Comparison of ENCODE assay signal across 8 cellular contexts in genomic region chr12:68331500-68331868, GRCh38. TPM values are rescaled to one million over a fixed set of nuclear protein-coding genes. Genes with fewer than 3 reads are reported as not detected.
DNase-seq lines count a peak whose midpoint lies in the region; ATAC-seq and TF ChIP-seq lines count a peak whose summit lies in the region.

No MANE protein-coding gene starts in this region.

- H3K9me3 ChIP-seq in heart right ventricle (no peaks in the 10 kb centered on the region), adipocyte (ENCODE audit: control insufficient read depth, low read length) (no peaks in the 10 kb centered on the region), lower lobe of right lung (no peaks in the 10 kb centered on the region), upper lobe of right lung (no peaks in the 10 kb centered on the region)

- H3K9ac ChIP-seq in adipocyte (ENCODE audit: low read length) = peak overlapping the region; percentile 91

- WGBS in heart right ventricle, 2 donors = 28 to 31% methylated on average over 9 of the region's 9 CpGs

- ATAC-seq in heart right ventricle (no peak), lower lobe of right lung (no peak), upper lobe of right lung (no peak), GM18502 (IDR thresholded peaks at IDR 0.05; ENCODE audit: poor library complexity, unreplicated experiment) (no peak)

- H3K4me3 ChIP-seq in heart right ventricle (peak overlapping the region; percentile 69 to 88 (median 76)), adipocyte (ENCODE audit: low read length) (peak overlapping the region; percentile 98), lower lobe of right lung (peak overlapping the region; percentile 94), upper lobe of right lung (peak overlapping the region; percentile 83)

- H3K27me3 ChIP-seq in heart right ventricle (no peaks in the 10 kb centered on the region), adipocyte (replicated peaks; ENCODE audit: control insufficient read depth, insufficient read depth, low read length) (no peaks in the 10 kb centered on the region), lower lobe of right lung (ENCODE audit: low read depth) (no peaks in the 10 kb centered on the region), upper lobe of right lung (no peaks in the 10 kb centered on the region)

- H3K36me3 ChIP-seq in heart right ventricle = peaks cover 0 to 37% (median 0%) of the 10 kb centered on the region in 9 donors
- H3K36me3 ChIP-seq in adipocyte (ENCODE audit: control insufficient read depth, insufficient read depth, low read length, severe bottlenecking) = no peaks in the 10 kb centered on the region
- peaks cover 12% of the 10 kb centered on the region for H3K36me3 ChIP-seq in lower lobe of right lung
- peaks cover 13% of the 10 kb centered on the region for H3K36me3 ChIP-seq in upper lobe of right lung

- intact Hi-C loops in heart right ventricle (cut with DNase I) = loop anchor here in 3 of 10 donors (5.0 to 10.0 kb wide), 3 partner anchors 353 to 473 kb away; partner anchors contain the start of genes NUP107 (in 2 of the 3) and MDM2 (in 1 of the 3)
- intact Hi-C loops in cardiac septum (cut with DNase I) = loop anchor here (5.0 kb wide), 2 partner anchors 281 to 974 kb away; partner anchors contain the start of gene RAP1B
- intact Hi-C loops in lower lobe of right lung (cut with DNase I) = no loop called here
- intact Hi-C loops in upper lobe of right lung (cut with DNase I) = no loop called here

- no peak for DNase-seq in heart right ventricle
- DNase-seq in cardiac septum (ENCODE audit: low spot score) = no peak
- no peak for DNase-seq in adipocyte (ENCODE audit: low read depth)
- no peak for DNase-seq in lower lobe of right lung
- DNase-seq in upper lobe of right lung = no peak
- no peak for DNase-seq in DMS153 (lab: John Stamatoyannopoulos, UW)
- no peak for DNase-seq in dedifferentiated amniotic fluid mesenchymal stem cell (ENCODE audit: extremely low spot score)

- TF ChIP-seq CTCF in heart right ventricle (IDR thresholded peaks at IDR 0.05) (no peak), lower lobe of right lung (IDR thresholded peaks at IDR 0.05) (no peak), upper lobe of right lung (IDR thresholded peaks at IDR 0.05) (no peak)

- H3K27ac ChIP-seq in heart right ventricle (peak overlapping the region in 5 of 10 donors; percentile 54 to 82 (median 79)), lower lobe of right lung (peak overlapping the region; percentile 74), upper lobe of right lung (peak overlapping the region; percentile 43)

- peaks cover 0 to 22% (median 14%) of the 10 kb centered on the region in 9 donors for H3K4me1 ChIP-seq in heart right ventricle
- H3K4me1 ChIP-seq in adipocyte (ENCODE audit: control insufficient read depth, insufficient read depth, low read length) = peaks cover 20% of the 10 kb centered on the region
- H3K4me1 ChIP-seq in lower lobe of right lung = peaks cover 16% of the 10 kb centered on the region
- H3K4me1 ChIP-seq in upper lobe of right lung = peaks cover 7% of the 10 kb centered on the region

RNA-seq across cellular contexts. Expression of gene MDM1, which starts 0.7 kb away (rescaled TPM):
- total RNA-seq in heart right ventricle (1 to 10 TPM; 3.3 to 8.5 (median 6.2) TPM), cardiac septum (5.0 TPM), lower lobe of right lung (13.8 TPM), upper lobe of right lung (10.5 TPM)
- polyA plus RNA-seq in heart right ventricle = 10 to 100 TPM in 1 of 2 donors, 1 to 10 TPM in 1; 4.3 to 11.8 TPM
